15 cellular contexts compared by ENCODE assay signal in the genomic region with DNA sequence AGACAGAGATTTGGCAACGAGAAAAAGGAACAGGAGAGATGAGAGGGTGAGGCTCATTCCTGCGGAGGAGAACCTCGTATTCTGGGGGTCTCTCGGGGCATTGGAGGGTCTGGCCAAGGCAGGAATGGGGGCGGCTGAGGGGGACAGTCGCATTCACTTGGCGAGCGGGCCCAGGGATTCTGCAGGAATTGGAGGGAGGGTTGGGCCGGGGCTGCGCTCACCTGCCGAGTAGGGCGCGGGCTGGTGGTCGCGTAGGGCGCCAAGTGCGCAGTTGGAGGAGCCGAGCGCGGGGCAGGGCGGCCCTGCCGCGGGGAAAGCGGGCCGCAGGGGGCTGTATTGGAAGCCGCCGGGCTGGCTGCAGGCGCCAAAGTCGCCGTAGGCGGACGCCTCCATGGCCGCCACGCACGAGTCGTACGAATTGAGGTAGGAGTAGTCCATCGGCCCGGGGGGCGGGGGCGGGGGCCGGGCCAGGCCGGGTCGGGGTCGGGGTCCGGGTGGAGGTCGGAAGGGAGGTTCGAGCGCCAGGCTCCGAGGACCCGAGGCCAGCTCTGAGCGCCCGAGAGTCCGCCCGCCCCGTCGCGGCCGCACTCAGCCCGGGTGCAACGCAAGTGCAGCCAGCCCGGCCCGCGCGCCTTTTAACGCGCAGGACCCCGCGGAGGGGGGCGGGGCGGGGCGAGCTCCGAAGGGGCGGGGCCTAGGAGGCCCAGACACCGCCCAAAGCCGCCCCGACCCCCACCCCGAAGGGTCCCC. TPM values are rescaled to one million over a fixed set of nuclear protein-coding genes. Genes with fewer than 3 reads are reported as not detected.
DNase-seq lines count a peak whose midpoint lies in the region; ATAC-seq and TF ChIP-seq lines count a peak whose summit lies in the region.
"Had no signal": no experiment of that assay in that cellular context is flagged by ENCODE, and none has a peak within 500 bp of the region (broad histone marks: within the 10 kb centered on the region; RNA-seq: fewer than 3 reads in every experiment).

A gene (minus strand): TSS at position 610 of the 750 bp plus-strand sequence. CDS start 172 bp downstream, at position 438.

- peak within 1 kb of the TSS; percentile 35 for H3K4me3 Mint-ChIP-seq in activated CD4-positive, alpha-beta T cell treated with anti-CD3 and anti-CD28 coated beads, Interleukin-2, amount 10 ng/mL, durations not matched to agents 24 days and 14 days
- peak within 1 kb of the TSS; percentile 74 for H3K4me3 Mint-ChIP-seq in WTC11
- H3K4me3 Mint-ChIP-seq: central memory CD8-positive, alpha-beta T cell; stimulated activated naive CD8-positive, alpha-beta T cell treated with anti-CD3 and anti-CD28 coated beads, Interleukin-15, Interleukin-2, amounts not matched to agents 100 ng/mL and 50 ng/mL, for 24 hours had no signal

- no peak for DNase-seq in activated CD4-positive, alpha-beta T cell treated with anti-CD3 and anti-CD28 coated beads, Interleukin-2, amount 10 ng/mL, durations not matched to agents 24 days and 14 days
- no peak for DNase-seq in activated CD4-positive, alpha-beta T cell treated with anti-CD3 and anti-CD28 coated beads for 4 hours
- DNase-seq in WTC11 (ENCODE audit: low spot score) (peak; percentile 68), skeletal muscle cell (ENCODE audit: low read depth) (no peak), middle frontal gyrus (ENCODE audit: extremely low spot score, low spot score) (no peak), AML-193 (lab: John Stamatoyannopoulos, UW) (no peak), SIG-M5 (lab: John Stamatoyannopoulos, UW) (no peak)
- DNase-seq: foreskin melanocyte, GF-D8 had no signal

- intact Hi-C loops in activated CD4-positive, alpha-beta T cell treated with anti-CD3 and anti-CD28 coated beads, Interleukin-2, amount 10 ng/mL, durations not matched to agents 24 days and 14 days (cut with micrococcal nuclease) = no loop called here

- POLR2A ChIA-PET in WTC11 (lab: Charles Lee) = no interaction called here

- peaks cover 54% of the 10 kb centered on the region for H3K27me3 Mint-ChIP-seq in activated CD4-positive, alpha-beta T cell treated with anti-CD3 and anti-CD28 coated beads, Interleukin-2, amount 10 ng/mL, durations not matched to agents 24 days and 14 days
- peaks cover 48% of the 10 kb centered on the region for H3K27me3 Mint-ChIP-seq in WTC11 (ENCODE audit: low read depth)

- peaks cover 18% of the 10 kb centered on the region for H3K4me1 Mint-ChIP-seq in activated CD4-positive, alpha-beta T cell treated with anti-CD3 and anti-CD28 coated beads, Interleukin-2, amount 10 ng/mL, durations not matched to agents 24 days and 14 days
- H3K4me1 Mint-ChIP-seq in WTC11 = peaks cover 38% of the 10 kb centered on the region

- H3K4me3 ChIP-seq in iPS-18c (ENCODE audit: insufficient read depth, low read depth, low read length) = peak within 1 kb of the TSS; percentile 65
- peak within 1 kb of the TSS; percentile 26 for H3K4me3 ChIP-seq in skeletal muscle cell (ENCODE audit: low read depth, low read length)
- H3K4me3 ChIP-seq: SJSA1 had no signal

- peaks cover 12% of the 10 kb centered on the region for H3K36me3 Mint-ChIP-seq in activated CD4-positive, alpha-beta T cell treated with anti-CD3 and anti-CD28 coated beads, Interleukin-2, amount 10 ng/mL, durations not matched to agents 24 days and 14 days (ENCODE audit: low read depth)
- H3K36me3 Mint-ChIP-seq in WTC11 = no peaks in the 10 kb centered on the region

- TF ChIP-seq CTCF in WTC11 (IDR thresholded peaks at IDR 0.05) = no peak

- no peak within 1 kb of the TSS for H3K27ac Mint-ChIP-seq in activated CD4-positive, alpha-beta T cell treated with anti-CD3 and anti-CD28 coated beads, Interleukin-2, amount 10 ng/mL, durations not matched to agents 24 days and 14 days
- H3K27ac Mint-ChIP-seq in WTC11 = no peak within 1 kb of the TSS
- H3K27ac Mint-ChIP-seq: stimulated activated naive CD8-positive, alpha-beta T cell treated with anti-CD3 and anti-CD28 coated beads, Interleukin-15, Interleukin-2, amounts not matched to agents 100 ng/mL and 50 ng/mL, for 24 hours had no signal

- CTCF ChIA-PET in WTC11 (lab: Charles Lee) = interaction anchor here (1.0 to 7.5 kb wide), 8 partner anchors 21 to 228 kb away, joined by 3 to 89 read pairs (median 4); a partner anchor contains a TSS

- H3K9me3 Mint-ChIP-seq in activated CD4-positive, alpha-beta T cell treated with anti-CD3 and anti-CD28 coated beads, Interleukin-2, amount 10 ng/mL, durations not matched to agents 24 days and 14 days = no peaks in the 10 kb centered on the region
- no peaks in the 10 kb centered on the region for H3K9me3 Mint-ChIP-seq in WTC11
- H3K9me3 Mint-ChIP-seq: central memory CD8-positive, alpha-beta T cell; stimulated activated naive CD8-positive, alpha-beta T cell treated with anti-CD3 and anti-CD28 coated beads, Interleukin-15, Interleukin-2, amounts not matched to agents 100 ng/mL and 50 ng/mL, for 24 hours had no signal

- peak; percentile 36 for ATAC-seq in WTC11
- ATAC-seq: HCT116 had no signal

- H3K9me3 ChIP-seq in iPS-18c (ENCODE audit: control insufficient read depth, insufficient read depth, low read length) = no peaks in the 10 kb centered on the region
- H3K9me3 ChIP-seq: SJSA1 had no signal

TF ChIP-seq in WTC11, 78 proteins besides CTCF, POLR2A, EP300 and RAD21:
- no peak for TF ChIP-seq NR3C1 (CRISPR knock-in tag; conservative IDR thresholded peaks at IDR 0.05; ENCODE audit: low read depth)
- TF ChIP-seq ZNF263 (CRISPR knock-in tag; IDR thresholded peaks at IDR 0.05; ENCODE audit: low read depth) = no peak
- TF ChIP-seq NR1H2 (CRISPR knock-in tag; IDR thresholded peaks at IDR 0.05) = no peak
- TF ChIP-seq ETV6 (CRISPR knock-in tag; IDR thresholded peaks at IDR 0.05) = no peak
- TF ChIP-seq JUN (CRISPR knock-in tag; IDR thresholded peaks at IDR 0.05) = no peak
- no peak for TF ChIP-seq ZNF121 (CRISPR knock-in tag; IDR thresholded peaks at IDR 0.05)
- TF ChIP-seq FOXP1 (CRISPR knock-in tag; IDR thresholded peaks at IDR 0.05; ENCODE audit: borderline replicate concordance) = no peak
- TF ChIP-seq ZNF232 (CRISPR knock-in tag; IDR thresholded peaks at IDR 0.05) = no peak

RNA-seq across cellular contexts. Expression of the gene that starts here (rescaled TPM):
- not detected in 2 replicates for total RNA-seq in activated CD4-positive, alpha-beta T cell treated with anti-CD3 and anti-CD28 coated beads, Interleukin-2, amount 10 ng/mL, durations not matched to agents 24 days and 14 days
- total RNA-seq in WTC11 (2021) = 1.3 to 1.6 TPM (median 1.3 TPM) in 3 replicates
- total RNA-seq: M059J, SJSA1 had no signal
